ENCODE assay signal across 36 cellular contexts in the genomic region with DNA sequence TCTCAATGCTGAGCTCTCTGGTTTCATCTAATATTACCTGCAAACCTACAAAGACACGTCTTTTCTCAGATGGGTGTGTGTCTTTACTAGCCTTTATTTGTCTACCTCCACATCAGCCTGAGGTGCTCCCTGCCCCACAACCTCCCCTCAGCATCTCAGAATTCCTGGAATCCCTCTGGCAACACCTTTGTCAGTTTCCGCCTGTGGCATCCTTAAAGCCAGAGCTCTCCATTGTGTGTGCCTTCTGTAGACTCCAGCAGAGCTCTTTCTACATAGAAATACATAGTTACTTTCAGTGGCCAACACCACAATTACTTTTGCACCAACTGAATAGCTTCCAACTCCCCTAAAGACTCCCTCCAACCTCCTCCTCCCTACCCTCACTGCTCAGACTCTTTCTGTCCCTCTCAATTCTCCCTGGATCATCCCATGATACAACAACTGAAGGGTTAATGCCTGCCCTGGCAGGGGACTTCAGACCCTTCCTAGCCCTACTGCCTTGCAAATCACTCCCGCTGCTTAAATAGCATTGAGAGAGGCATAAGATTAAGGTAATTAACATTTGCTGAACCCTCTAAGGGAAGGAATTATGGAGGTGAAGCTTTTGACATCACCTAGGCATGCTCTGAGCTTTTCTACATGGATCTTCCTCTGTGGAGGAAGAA.
"Had no signal": no experiment of that assay in that cellular context is flagged by ENCODE, and none has a peak within 500 bp of the region (broad histone marks: within the 10 kb centered on the region; RNA-seq: fewer than 3 reads in every experiment).

No MANE protein-coding gene starts in this region.

- DNase-seq: activated CD4-positive, alpha-beta T cell treated with anti-CD3 and anti-CD28 coated beads, Interleukin-2, amount 10 ng/mL, durations not matched to agents 24 days and 14 days; activated CD4-positive, alpha-beta T cell treated with anti-CD3 and anti-CD28 coated beads, Interleukin-2, amount 50 U/mL, for 4 hours; activated CD8-positive, alpha-beta T cell treated with anti-CD3 and anti-CD28 coated beads for 36 hours; activated effector memory CD4-positive, alpha-beta T cell treated with anti-CD3 and anti-CD28 coated beads, Interleukin-2, amount 50 U/mL, for 16 hours; activated naive CD4-positive, alpha-beta T cell; activated naive CD4-positive, alpha-beta T cell treated with anti-CD3 and anti-CD28 coated beads, Interleukin-2, amount 50 U/mL, for 16 hours; activated naive CD8-positive, alpha-beta T cell treated with anti-CD3 and anti-CD28 coated beads for 36 hours; activated T-cell treated with anti-CD3 and anti-CD28 coated beads, Interleukin-2, amount 50 U/mL, for 1 hour; activated T-cell treated with anti-CD3 and anti-CD28 coated beads, Interleukin-2, amount 50 U/mL, for 72 hours; amniotic stem cell; aorta; brain microvascular endothelial cell; central memory CD4-positive, alpha-beta T cell; NCI-H1092 treated with DMSO at 0.1 percent for 48 hours; NCI-H1417; NCI-H146; NCI-H187; NCI-H2029 treated with DMSO at 0.1 percent for 48 hours; NCI-H2107; NCI-H2171 treated with DMSO at 0.1 percent for 48 hours; NCI-H2227 treated with DMSO at 0.1 percent for 48 hours; NCI-H446; NCI-H510A treated with DMSO at 0.1 percent for 48 hours; NCI-H526 treated with DMSO at 0.1 percent for 48 hours; NCI-H774; NK-92 treated with Interleukin-12 subunit alpha and Interleukin-12 subunit beta, amount 100 ng/mL, for 24 hours; PC-3; Peyer's patch; RPMI8226; SHP77 treated with DMSO at 0.1 percent for 48 hours; SW 1271; T-helper 1 cell; T-helper 2 cell; T-helper 9 cell had no signal

- H3K4me1 ChIP-seq: Peyer's patch had no signal

- H3K9me3 ChIP-seq: Peyer's patch had no signal

- H3K4me3 ChIP-seq: Peyer's patch had no signal

- H3K27ac ChIP-seq: brain microvascular endothelial cell, Peyer's patch, VCaP had no signal

- H3K9me3 Mint-ChIP-seq: activated CD4-positive, alpha-beta T cell treated with anti-CD3 and anti-CD28 coated beads, Interleukin-2, amount 10 ng/mL, durations not matched to agents 24 days and 14 days; activated CD8-positive, alpha-beta T cell treated with anti-CD3 and anti-CD28 coated beads for 36 hours; activated naive CD8-positive, alpha-beta T cell treated with anti-CD3 and anti-CD28 coated beads for 36 hours; activated T-cell treated with anti-CD3 and anti-CD28 coated beads, Interleukin-2, amount 50 U/mL, for 72 hours; activated T-helper 17 cell treated with anti-CD3 and anti-CD28 coated beads, Interleukin-2, amount 50 U/mL, for 72 hours had no signal

- H3K36me3 Mint-ChIP-seq: activated naive CD8-positive, alpha-beta T cell treated with anti-CD3 and anti-CD28 coated beads for 36 hours had no signal

- H3K27ac Mint-ChIP-seq: activated CD4-positive, alpha-beta T cell treated with anti-CD3 and anti-CD28 coated beads, Interleukin-2, amount 10 ng/mL, durations not matched to agents 24 days and 14 days; activated CD8-positive, alpha-beta T cell treated with anti-CD3 and anti-CD28 coated beads for 36 hours; activated naive CD8-positive, alpha-beta T cell treated with anti-CD3 and anti-CD28 coated beads for 36 hours; activated T-cell treated with anti-CD3 and anti-CD28 coated beads, Interleukin-2, amount 50 U/mL, for 72 hours; activated T-helper 17 cell treated with anti-CD3 and anti-CD28 coated beads, Interleukin-2, amount 50 U/mL, for 72 hours had no signal

- H3K27me3 ChIP-seq: brain microvascular endothelial cell, Peyer's patch had no signal

- H3K36me3 ChIP-seq: brain microvascular endothelial cell, Peyer's patch had no signal

- ATAC-seq: activated CD8-positive, alpha-beta T cell treated with anti-CD3 and anti-CD28 coated beads for 36 hours; activated T-cell treated with anti-CD3 and anti-CD28 coated beads, Interleukin-2, amount 50 U/mL, for 72 hours; activated T-helper 17 cell treated with anti-CD3 and anti-CD28 coated beads, Interleukin-2, amount 50 U/mL, for 72 hours; PC-3 had no signal

- H3K4me3 Mint-ChIP-seq: activated CD4-positive, alpha-beta T cell treated with anti-CD3 and anti-CD28 coated beads, Interleukin-2, amount 10 ng/mL, durations not matched to agents 24 days and 14 days; activated CD8-positive, alpha-beta T cell treated with anti-CD3 and anti-CD28 coated beads for 36 hours; activated naive CD8-positive, alpha-beta T cell treated with anti-CD3 and anti-CD28 coated beads for 36 hours; activated T-cell treated with anti-CD3 and anti-CD28 coated beads, Interleukin-2, amount 50 U/mL, for 72 hours; activated T-helper 17 cell treated with anti-CD3 and anti-CD28 coated beads, Interleukin-2, amount 50 U/mL, for 72 hours had no signal
